23 cellular contexts compared by ENCODE assay signal in genomic region chr3:125037498-125038150, GRCh38. TPM values are rescaled to one million over a fixed set of nuclear protein-coding genes. Genes with fewer than 3 reads are reported as not detected.
DNase-seq lines count a peak whose midpoint lies in the region; ATAC-seq and TF ChIP-seq lines count a peak whose summit lies in the region.
"Had no signal": no experiment of that assay in that cellular context is flagged by ENCODE, and none has a peak within 500 bp of the region (broad histone marks: within the 10 kb centered on the region; RNA-seq: fewer than 3 reads in every experiment).

No MANE protein-coding gene starts in this region.

- no peak for DNase-seq in activated CD8-positive, alpha-beta T cell treated with anti-CD3 and anti-CD28 coated beads for 36 hours
- no peak for DNase-seq in effector memory CD8-positive, alpha-beta T cell
- no peak for DNase-seq in naive thymus-derived CD4-positive, alpha-beta T cell
- DNase-seq in thyroid gland (no peak), NCI-H1092 treated with DMSO at 0.1 percent for 48 hours (lab: John Stamatoyannopoulos, UW) (no peak), NCI-H1436 (lab: John Stamatoyannopoulos, UW) (no peak)
- DNase-seq: activated CD8-positive, alpha-beta memory T cell treated with anti-CD3 and anti-CD28 coated beads for 24 hours; activated T-cell treated with anti-CD3 and anti-CD28 coated beads, Interleukin-2, amount 50 U/mL, for 48 hours; AML-193; COR-L47; cortex of kidney; H7; hypothalamus; Kasumi-1; kidney; NCI-H1048; NCI-H2081 treated with DMSO at 0.1 percent for 48 hours; stimulated activated CD4-positive, alpha-beta T cell treated with anti-CD3 and anti-CD28 coated beads, Interleukin-12 subunit alpha, Interleukin-12 subunit beta, amount 100 ng/mL, for 4 hours; T1000 had no signal

- WGBS in thyroid gland, 2 donors: 83 to 97% methylated on average over 2 of the region's 2 CpGs

- H3K36me3 ChIP-seq in naive thymus-derived CD4-positive, alpha-beta T cell (ENCODE audit: control insufficient read depth in 2 of 3, insufficient read depth in 3 of 3, low read length in 3 of 3): peaks cover 0 to 3% (median 0%) of the 10 kb centered on the region in 3 experiments
- no peaks in the 10 kb centered on the region for H3K36me3 ChIP-seq in thyroid gland
- H3K36me3 ChIP-seq: right atrium auricular region, thoracic aorta had no signal

- no peak overlapping the region for H3K4me3 ChIP-seq in naive thymus-derived CD4-positive, alpha-beta T cell (ENCODE audit: low read length)
- H3K4me3 ChIP-seq in thyroid gland (replicated peaks in 1 of 3): no peak overlapping the region
- H3K4me3 ChIP-seq: right atrium auricular region, thoracic aorta had no signal

- TF ChIP-seq CTCF in activated CD8-positive, alpha-beta T cell treated with anti-CD3 and anti-CD28 coated beads for 36 hours (IDR thresholded peaks at IDR 0.05): no peak
- no peak for TF ChIP-seq CTCF in thyroid gland (IDR thresholded peaks at IDR 0.05)

- intact Hi-C loops in activated CD8-positive, alpha-beta T cell treated with anti-CD3 and anti-CD28 coated beads for 36 hours (cut with micrococcal nuclease): no loop called here
- intact Hi-C loops in naive thymus-derived CD4-positive, alpha-beta T cell (cut with micrococcal nuclease): no loop called here
- intact Hi-C loops in thyroid gland (cut with DNase I): no loop called here

- peaks cover 12% of the 10 kb centered on the region for H3K9me3 Mint-ChIP-seq in activated CD8-positive, alpha-beta T cell treated with anti-CD3 and anti-CD28 coated beads for 36 hours
- no peaks in the 10 kb centered on the region for H3K9me3 Mint-ChIP-seq in effector memory CD8-positive, alpha-beta T cell
- H3K9me3 Mint-ChIP-seq in naive thymus-derived CD4-positive, alpha-beta T cell: peaks cover 0 to 16% (median 6%) of the 10 kb centered on the region in 11 donors

- peaks cover 35% of the 10 kb centered on the region for H3K4me1 Mint-ChIP-seq in activated CD8-positive, alpha-beta T cell treated with anti-CD3 and anti-CD28 coated beads for 36 hours (ENCODE audit: low read depth)
- H3K4me1 Mint-ChIP-seq in effector memory CD8-positive, alpha-beta T cell (ENCODE audit: low read depth in 2 of 2): peaks cover 39 to 48% of the 10 kb centered on the region in 2 donors
- H3K4me1 Mint-ChIP-seq in naive thymus-derived CD4-positive, alpha-beta T cell: peaks cover 17 to 72% (median 40%) of the 10 kb centered on the region in 7 donors

- peaks cover 0 to 3% of the 10 kb centered on the region in 2 donors for H3K4me1 ChIP-seq in naive thymus-derived CD4-positive, alpha-beta T cell (ENCODE audit: control insufficient read depth in 2 of 2, insufficient read depth in 2 of 2, low read length in 2 of 2)
- peaks cover 51 to 68% of the 10 kb centered on the region in 2 donors for H3K4me1 ChIP-seq in thyroid gland

- H3K9me3 ChIP-seq in naive thymus-derived CD4-positive, alpha-beta T cell (ENCODE audit: control insufficient read depth in 2 of 3, low read length in 3 of 3): peaks cover 0 to 3% (median 0%) of the 10 kb centered on the region in 3 experiments
- no peaks in the 10 kb centered on the region for H3K9me3 ChIP-seq in thyroid gland
- H3K9me3 ChIP-seq: thoracic aorta had no signal

- H3K27ac ChIP-seq in naive thymus-derived CD4-positive, alpha-beta T cell (ENCODE audit: low read depth, low read length): no peak overlapping the region
- peak overlapping the region in 2 of 3 donors; percentile 92 to 96 for H3K27ac ChIP-seq in thyroid gland

- no peak overlapping the region for H3K4me3 Mint-ChIP-seq in activated CD8-positive, alpha-beta T cell treated with anti-CD3 and anti-CD28 coated beads for 36 hours
- no peak overlapping the region for H3K4me3 Mint-ChIP-seq in effector memory CD8-positive, alpha-beta T cell
- peak overlapping the region in 1 of 10 donors; percentile 17 for H3K4me3 Mint-ChIP-seq in naive thymus-derived CD4-positive, alpha-beta T cell
- H3K4me3 Mint-ChIP-seq: activated naive CD4-positive, alpha-beta T cell treated with anti-CD3 and anti-CD28 coated beads, Interleukin-2, amount 50 U/mL, for 24 hours had no signal

- CTCF ChIA-PET in activated CD8-positive, alpha-beta T cell treated with anti-CD3 and anti-CD28 coated beads for 36 hours (lab: Charles Lee): interaction anchor here (1.4 to 1.8 kb wide), 2 partner anchors 10 to 14 kb away, joined by 4 to 7 read pairs; no protein-coding TSS in a partner anchor
- CTCF ChIA-PET in naive thymus-derived CD4-positive, alpha-beta T cell (lab: Charles Lee): interaction anchor here (0.6 to 1.5 kb wide), 2 partner anchors 118 to 404 kb away, joined by 3 to 5 read pairs; no protein-coding TSS in a partner anchor

- no peak overlapping the region for H3K27ac Mint-ChIP-seq in activated CD8-positive, alpha-beta T cell treated with anti-CD3 and anti-CD28 coated beads for 36 hours
- peak overlapping the region; percentile 29 to 68 for H3K27ac Mint-ChIP-seq in effector memory CD8-positive, alpha-beta T cell
- peak overlapping the region in 3 of 9 donors; percentile 8 to 72 (median 15) for H3K27ac Mint-ChIP-seq in naive thymus-derived CD4-positive, alpha-beta T cell
- H3K27ac Mint-ChIP-seq: activated naive CD4-positive, alpha-beta T cell treated with anti-CD3 and anti-CD28 coated beads, Interleukin-2, amount 50 U/mL, for 24 hours had no signal

- no peak for TF ChIP-seq POLR2A in thyroid gland (IDR thresholded peaks at IDR 0.05)

- H3K27me3 Mint-ChIP-seq in activated CD8-positive, alpha-beta T cell treated with anti-CD3 and anti-CD28 coated beads for 36 hours: no peaks in the 10 kb centered on the region
- no peaks in the 10 kb centered on the region for H3K27me3 Mint-ChIP-seq in effector memory CD8-positive, alpha-beta T cell
- peaks cover 0 to 2% (median 0%) of the 10 kb centered on the region in 5 donors for H3K27me3 Mint-ChIP-seq in naive thymus-derived CD4-positive, alpha-beta T cell
- H3K27me3 Mint-ChIP-seq: activated naive CD4-positive, alpha-beta T cell treated with anti-CD3 and anti-CD28 coated beads, Interleukin-2, amount 50 U/mL, for 24 hours had no signal

- ATAC-seq in activated CD8-positive, alpha-beta T cell treated with anti-CD3 and anti-CD28 coated beads for 36 hours: peak; percentile 24
- peak; percentile 49 for ATAC-seq in effector memory CD8-positive, alpha-beta T cell (replicated peaks)
- peak; percentile 22 for ATAC-seq in naive thymus-derived CD4-positive, alpha-beta T cell
- no peak for ATAC-seq in GM18907 (IDR thresholded peaks at IDR 0.05; ENCODE audit: unreplicated experiment)

- H3K27me3 ChIP-seq in naive thymus-derived CD4-positive, alpha-beta T cell (ENCODE audit: control insufficient read depth in 2 of 2, insufficient read depth in 2 of 2, low read length in 2 of 2): no peaks in the 10 kb centered on the region
- no peaks in the 10 kb centered on the region for H3K27me3 ChIP-seq in thyroid gland
- H3K27me3 ChIP-seq: right atrium auricular region had no signal

- POLR2A ChIA-PET in activated CD8-positive, alpha-beta T cell treated with anti-CD3 and anti-CD28 coated beads for 36 hours (lab: Charles Lee): interaction anchor here (0.5 to 2.4 kb wide), 2 partner anchors 14 to 117 kb away, joined by 6 to 8 read pairs; no protein-coding TSS in a partner anchor
- POLR2A ChIA-PET in naive thymus-derived CD4-positive, alpha-beta T cell (lab: Charles Lee): no interaction called here

- peaks cover 17% of the 10 kb centered on the region for H3K36me3 Mint-ChIP-seq in activated CD8-positive, alpha-beta T cell treated with anti-CD3 and anti-CD28 coated beads for 36 hours (ENCODE audit: low read depth)
- H3K36me3 Mint-ChIP-seq in effector memory CD8-positive, alpha-beta T cell (ENCODE audit: insufficient read depth): peaks cover 3% of the 10 kb centered on the region
- peaks cover 3 to 58% (median 18%) of the 10 kb centered on the region in 5 donors for H3K36me3 Mint-ChIP-seq in naive thymus-derived CD4-positive, alpha-beta T cell

RNA-seq across cellular contexts. Expression of gene HEG1, which starts 18.2 kb away (rescaled TPM):
- total RNA-seq in activated CD8-positive, alpha-beta T cell treated with anti-CD3 and anti-CD28 coated beads for 36 hours: 10 to 100 TPM; 24.5 to 25.8 TPM
- 10 to 100 TPM; 16.9 to 45.4 (median 20.0) TPM for total RNA-seq in naive thymus-derived CD4-positive, alpha-beta T cell
- polyA plus RNA-seq in naive thymus-derived CD4-positive, alpha-beta T cell: 1 to 10 TPM; 2.1 to 5.4 TPM
- total RNA-seq in thyroid gland: 100 to 1,000 TPM in 3 of 4 donors, 10 to 100 TPM in 1; 91.4 to 266 (median 199) TPM
